ENCODE assay signal across 8 cellular contexts in the genomic region with DNA sequence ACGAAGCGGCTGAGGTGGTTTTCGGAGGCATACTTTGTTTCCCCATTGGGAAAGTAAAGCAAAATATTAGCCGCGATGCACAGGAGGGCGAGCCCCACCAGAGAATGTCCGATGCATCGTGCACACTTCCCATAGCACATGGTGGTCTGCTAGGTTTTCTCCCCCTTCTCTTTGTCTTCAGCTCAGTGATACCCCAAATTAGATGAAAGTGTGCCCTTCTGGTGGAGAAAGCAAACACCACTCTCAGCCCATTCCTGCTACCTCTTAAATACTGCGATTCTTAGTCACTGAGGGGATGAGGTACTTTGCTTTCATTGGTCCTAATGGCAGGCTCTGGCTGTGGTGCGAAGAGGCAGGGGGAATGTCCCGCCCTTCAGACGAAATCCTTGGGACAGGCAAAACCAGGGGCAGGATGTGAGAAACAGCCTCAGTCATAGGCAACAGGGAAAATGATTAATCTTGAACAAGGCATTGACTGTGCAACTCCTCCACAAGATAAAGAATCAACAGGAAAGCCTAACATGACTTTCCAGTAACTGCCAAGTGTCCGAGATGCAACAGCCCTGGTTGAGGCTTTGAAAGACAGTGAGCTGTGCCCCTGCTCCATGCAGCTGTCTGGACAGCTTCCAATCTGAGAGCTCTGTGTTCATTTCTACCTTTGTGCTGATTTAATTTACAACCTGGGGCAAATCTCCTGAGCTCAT. TPM values are rescaled to one million over a fixed set of nuclear protein-coding genes. Genes with fewer than 3 reads are reported as not detected.
DNase-seq lines count a peak whose midpoint lies in the region; ATAC-seq lines count a peak whose summit lies in the region.

A gene with protein sequence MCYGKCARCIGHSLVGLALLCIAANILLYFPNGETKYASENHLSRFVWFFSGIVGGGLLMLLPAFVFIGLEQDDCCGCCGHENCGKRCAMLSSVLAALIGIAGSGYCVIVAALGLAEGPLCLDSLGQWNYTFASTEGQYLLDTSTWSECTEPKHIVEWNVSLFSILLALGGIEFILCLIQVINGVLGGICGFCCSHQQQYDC (minus strand): TSS at position 242 of the 704 bp plus-strand sequence. CDS start 102 bp downstream, at position 140.

- no peak within 1 kb of the TSS for H2BK5ac ChIP-seq in mesendoderm (ENCODE audit: low read length)

- no peaks in the 10 kb centered on the region for H3K9me3 Mint-ChIP-seq in dendritic cell treated with granulocyte-macrophage colony-stimulating factor and Interleukin-4, amounts not matched to agents 40 ng/mL and 50 ng/mL, for 4 days

- H3K4me2 ChIP-seq in BLaER1 treated with 17β-estradiol and CSF1 and Interleukin-3, amounts not matched to agents 10 nM and 100 nM, result peak within 1 kb of the TSS; percentile 6 to 58 (median 36); a peak in 19 of 22 replicates
- H3K4me2 ChIP-seq in mesendoderm (ENCODE audit: low read length), result no peak within 1 kb of the TSS

- H3K4me3 Mint-ChIP-seq in dendritic cell treated with granulocyte-macrophage colony-stimulating factor and Interleukin-4, amounts not matched to agents 40 ng/mL and 50 ng/mL, for 4 days, result peak within 1 kb of the TSS; percentile 13

- no peak within 1 kb of the TSS for H4K5ac ChIP-seq in mesendoderm (ENCODE audit: low read length)

- H3K36me3 Mint-ChIP-seq in dendritic cell treated with granulocyte-macrophage colony-stimulating factor and Interleukin-4, amounts not matched to agents 40 ng/mL and 50 ng/mL, for 4 days (ENCODE audit: low read depth), result no peaks in the 10 kb centered on the region

- no peaks in the 10 kb centered on the region for H3K79me2 ChIP-seq in mesendoderm (ENCODE audit: control insufficient read depth, insufficient read depth, low read length)

- no peak within 1 kb of the TSS for H2BK15ac ChIP-seq in mesendoderm (replicated peaks; ENCODE audit: low read depth)

- peaks cover 34% of the 10 kb centered on the region for H3K4me1 Mint-ChIP-seq in dendritic cell treated with granulocyte-macrophage colony-stimulating factor and Interleukin-4, amounts not matched to agents 40 ng/mL and 50 ng/mL, for 4 days (ENCODE audit: low read depth)

- peaks cover 0 to 12% (median 8%) of the 10 kb centered on the region in 11 experiments; a peak in 7 of 22 replicates for H3K9me3 ChIP-seq in BLaER1 treated with 17β-estradiol and CSF1 and Interleukin-3, amounts not matched to agents 10 nM and 100 nM (replicated peaks in 1 of 11)
- H3K9me3 ChIP-seq in aorta (ENCODE audit: control insufficient read depth, low read length), result no peaks in the 10 kb centered on the region

- H3K4ac ChIP-seq in mesendoderm (ENCODE audit: low read depth, low read length), result no peak within 1 kb of the TSS

- H3K4me3 ChIP-seq in BLaER1 treated with 17β-estradiol and CSF1 and Interleukin-3, amounts not matched to agents 10 nM and 100 nM, result no peak within 1 kb of the TSS; a peak in 1 of 20 replicates
- H3K4me3 ChIP-seq in mesendoderm (ENCODE audit: low read length), result no peak within 1 kb of the TSS
- H3K4me3 ChIP-seq in aorta (ENCODE audit: low read length in 2 of 2), result peak within 1 kb of the TSS; percentile 83 to 99

- no peaks in the 10 kb centered on the region for H3K27me3 ChIP-seq in BLaER1 treated with 17β-estradiol and CSF1 and Interleukin-3, amounts not matched to agents 10 nM and 100 nM
- no peaks in the 10 kb centered on the region for H3K27me3 ChIP-seq in mesendoderm (ENCODE audit: insufficient read depth, low read length, poor library complexity)
- no peaks in the 10 kb centered on the region for H3K27me3 ChIP-seq in aorta (ENCODE audit: control insufficient read depth in 1 of 2, insufficient read depth in 2 of 2, low read length in 1 of 2)

- H2AK5ac ChIP-seq in mesendoderm (ENCODE audit: low read length), result no peak within 1 kb of the TSS

- no peaks in the 10 kb centered on the region for H4K20me1 ChIP-seq in BLaER1 treated with 17β-estradiol and CSF1 and Interleukin-3, amounts not matched to agents 10 nM and 100 nM

- no CpG with 5 or more reads among the region's 13 CpGs for WGBS in mesendoderm (ENCODE audit: extremely low coverage, insufficient coverage, low lambda C conversion rate)
- WGBS in aorta, 2 donors, result 1 to 4% methylated on average over 13 of the region's 13 CpGs

- no peak within 1 kb of the TSS for H3K9ac ChIP-seq in BLaER1 treated with 17β-estradiol and CSF1 and Interleukin-3, amounts not matched to agents 10 nM and 100 nM
- H3K9ac ChIP-seq in mesendoderm (ENCODE audit: low read length), result no peak within 1 kb of the TSS

- H3K18ac ChIP-seq in mesendoderm (ENCODE audit: low read length), result no peak within 1 kb of the TSS

- H3K79me1 ChIP-seq in mesendoderm (ENCODE audit: low read length), result no peaks in the 10 kb centered on the region

- peak; percentile 83 for DNase-seq in NCI-H2196 (lab: John Stamatoyannopoulos, UW; ENCODE audit: unreplicated experiment)
- DNase-seq in mesendoderm, result peak; percentile 43
- peak; percentile 84 to 85 for DNase-seq in aorta
- no peak for DNase-seq in RPMI8226

- peaks cover 3% of the 10 kb centered on the region for H3K27me3 Mint-ChIP-seq in dendritic cell treated with granulocyte-macrophage colony-stimulating factor and Interleukin-4, amounts not matched to agents 40 ng/mL and 50 ng/mL, for 4 days

- H3K27ac Mint-ChIP-seq in dendritic cell treated with granulocyte-macrophage colony-stimulating factor and Interleukin-4, amounts not matched to agents 40 ng/mL and 50 ng/mL, for 4 days, result no peak within 1 kb of the TSS

- no peak within 1 kb of the TSS for H3K23ac ChIP-seq in mesendoderm (ENCODE audit: low read length)

- H3K36me3 ChIP-seq in BLaER1 treated with 17β-estradiol and CSF1 and Interleukin-3, amounts not matched to agents 10 nM and 100 nM, result no peaks in the 10 kb centered on the region
- H3K36me3 ChIP-seq in mesendoderm (ENCODE audit: control insufficient read depth, insufficient read depth, low read length), result no peaks in the 10 kb centered on the region
- H3K36me3 ChIP-seq in aorta (ENCODE audit: control insufficient read depth in 1 of 2, insufficient read depth in 2 of 2, low read length in 1 of 2), result no peaks in the 10 kb centered on the region

- peaks cover 12 to 25% (median 18%) of the 10 kb centered on the region in 10 experiments; a peak in 19 of 20 replicates for H3K4me1 ChIP-seq in BLaER1 treated with 17β-estradiol and CSF1 and Interleukin-3, amounts not matched to agents 10 nM and 100 nM
- H3K4me1 ChIP-seq in mesendoderm (ENCODE audit: control insufficient read depth, low read depth, low read length), result no peaks in the 10 kb centered on the region
- H3K4me1 ChIP-seq in aorta (ENCODE audit: control insufficient read depth in 1 of 2, insufficient read depth in 2 of 2, low read length in 2 of 2), result peaks cover 5 to 6% of the 10 kb centered on the region in 2 donors

- no peak within 1 kb of the TSS for H3K56ac ChIP-seq in mesendoderm (ENCODE audit: low read length)

- H2BK120ac ChIP-seq in mesendoderm (ENCODE audit: low read depth, low read length), result no peak within 1 kb of the TSS

- H3K27ac ChIP-seq in BLaER1 treated with 17β-estradiol and CSF1 and Interleukin-3, amounts not matched to agents 10 nM and 100 nM, result peak within 1 kb of the TSS in 3 of 11 experiments; percentile 17 to 29 (median 20); a peak in 4 of 22 replicates
- H3K27ac ChIP-seq in mesendoderm (ENCODE audit: low read depth, low read length) (no peak within 1 kb of the TSS), aorta (ENCODE audit: low read depth in 1 of 2, low read length in 2 of 2) (peak within 1 kb of the TSS; percentile 82 to 98)

- ATAC-seq in aorta (ENCODE audit: low FRiP score) (peak; percentile 83), GM19351 (IDR thresholded peaks at IDR 0.05; ENCODE audit: unreplicated experiment) (no peak), HG02938 (IDR thresholded peaks at IDR 0.05; ENCODE audit: unreplicated experiment) (no peak)

- no peak within 1 kb of the TSS for H4K8ac ChIP-seq in mesendoderm (ENCODE audit: low read depth, low read length)

- intact Hi-C loops in dendritic cell treated with granulocyte-macrophage colony-stimulating factor and Interleukin-4, amounts not matched to agents 40 ng/mL and 50 ng/mL, for 4 days (cut with micrococcal nuclease), result no loop called here
- intact Hi-C loops in aorta (cut with DNase I), result loop anchor here in 1 of 2 donors (1.0 to 5.0 kb wide), 2 partner anchors 24 to 35 kb away; no protein-coding TSS in a partner anchor

RNA-seq across cellular contexts. Expression of the gene that starts here (rescaled TPM):
- 0.22 TPM for polyA plus RNA-seq in mesendoderm (2013, experiment 1 of 2)
- 0.25 TPM for polyA plus RNA-seq in mesendoderm (2013, experiment 2 of 2)
- total RNA-seq in aorta, result 100 to 1,000 TPM; 213 TPM
- 100 to 1,000 TPM; 117 to 477 TPM for polyA plus RNA-seq in aorta

Comparison
In these comparisons a context has a peak if more than half of its experiments do, and no peak if none do; other contexts are left out.
1. H3K4me3 ChIP-seq: peak in aorta (2 of 2); none in BLaER1 treated with 17β-estradiol and CSF1 and Interleukin-3, amounts not matched to agents 10 nM and 100 nM (0 of 10) and mesendoderm (single experiment).